In genomic region chr11:113638378-113638777, GRCh38 we compare ENCODE assay signal across 34 cellular contexts.
"Had no signal": no experiment of that assay in that cellular context is flagged by ENCODE, and none has a peak within 500 bp of the region (broad histone marks: within the 10 kb centered on the region; RNA-seq: fewer than 3 reads in every experiment).

No MANE protein-coding gene starts in this region.

- H3K27ac Mint-ChIP-seq: activated CD4-positive, alpha-beta memory T cell treated with anti-CD3 and anti-CD28 coated beads for 36 hours; activated CD4-positive, alpha-beta T cell treated with anti-CD3 and anti-CD28 coated beads for 36 hours; activated CD4-positive, alpha-beta T cell treated with anti-CD3 and anti-CD28 coated beads, Interleukin-2, amount 10 ng/mL, durations not matched to agents 24 days and 14 days; activated CD8-positive, alpha-beta memory T cell treated with anti-CD3 and anti-CD28 coated beads, Interleukin-2, amount 10 ng/mL, durations not matched to agents 7 days and 5 days; activated CD8-positive, alpha-beta T cell treated with anti-CD3 and anti-CD28 coated beads, Interleukin-2, amount 10 ng/mL, durations not matched to agents 7 days and 5 days; activated naive CD4-positive, alpha-beta T cell treated with anti-CD3 and anti-CD28 coated beads for 36 hours; activated naive CD4-positive, alpha-beta T cell treated with anti-CD3 and anti-CD28 coated beads, Interleukin-2, amount 50 U/mL, for 24 hours; activated naive CD8-positive, alpha-beta T cell treated with anti-CD3 and anti-CD28 coated beads for 36 hours; activated naive CD8-positive, alpha-beta T cell treated with anti-CD3 and anti-CD28 coated beads, Interleukin-2, amount 50 U/mL, for 24 hours; activated T-helper 1 cell treated with anti-CD3 and anti-CD28 coated beads, Interleukin-12 subunit alpha, Interleukin-12 subunit beta, Interleukin-2, Interleukin-4 antibody, amounts not matched to agents 30 ng/mL and 10 ng/mL and 1 ng/mL, durations not matched to agents 14 hours and 24 hours and 36 hours; activated T-helper 2 cell treated with anti-CD3 and anti-CD28 coated beads, Interferon-gamma antibody, Interleukin-2, Interleukin-4, amounts not matched to agents 10 μg/mL and 5 μg/mL and 100 μg/mL, durations not matched to agents 14 hours and 24 hours and 36 hours; T-helper 2 cell treated with Interferon-gamma antibody and Interleukin-4, amounts not matched to agents 5 μg/mL and 100 μg/mL, for 36 hours had no signal

- H3K9me3 Mint-ChIP-seq: activated CD4-positive, alpha-beta memory T cell treated with anti-CD3 and anti-CD28 coated beads for 36 hours; activated naive CD4-positive, alpha-beta T cell treated with anti-CD3 and anti-CD28 coated beads, Interleukin-2, amount 50 U/mL, for 24 hours; activated T-helper 1 cell treated with anti-CD3 and anti-CD28 coated beads, Interleukin-12 subunit alpha, Interleukin-12 subunit beta, Interleukin-2, Interleukin-4 antibody, amounts not matched to agents 30 ng/mL and 10 ng/mL and 1 ng/mL, durations not matched to agents 14 hours and 24 hours and 36 hours; activated T-helper 2 cell treated with anti-CD3 and anti-CD28 coated beads, Interferon-gamma antibody, Interleukin-2, Interleukin-4, amounts not matched to agents 10 μg/mL and 5 μg/mL and 100 μg/mL, durations not matched to agents 14 hours and 24 hours and 36 hours; T-helper 2 cell treated with Interferon-gamma antibody and Interleukin-4, amounts not matched to agents 5 μg/mL and 100 μg/mL, for 36 hours had no signal

- H3K36me3 ChIP-seq: adrenal gland, breast epithelium, cardiac muscle cell, colonic mucosa, esophagus squamous epithelium, gastroesophageal sphincter, WERI-Rb-1 had no signal

- ATAC-seq: activated CD4-positive, alpha-beta T cell treated with anti-CD3 and anti-CD28 coated beads for 36 hours; activated CD8-positive, alpha-beta memory T cell treated with anti-CD3 and anti-CD28 coated beads, Interleukin-2, amount 10 ng/mL, durations not matched to agents 7 days and 5 days; activated CD8-positive, alpha-beta T cell treated with anti-CD3 and anti-CD28 coated beads, Interleukin-2, amount 10 ng/mL, durations not matched to agents 7 days and 5 days; activated naive CD8-positive, alpha-beta T cell treated with anti-CD3 and anti-CD28 coated beads, Interleukin-2, amount 50 U/mL, for 24 hours; gastroesophageal sphincter had no signal

- DNase-seq: activated CD4-positive, alpha-beta memory T cell treated with anti-CD3 and anti-CD28 coated beads for 36 hours; activated CD4-positive, alpha-beta T cell treated with anti-CD3 and anti-CD28 coated beads for 36 hours; activated CD4-positive, alpha-beta T cell treated with anti-CD3 and anti-CD28 coated beads, Interleukin-2, amount 10 ng/mL, durations not matched to agents 24 days and 14 days; activated CD4-positive, CD25-positive, alpha-beta regulatory T cell; activated CD4-positive, CD25-positive, alpha-beta regulatory T cell treated with anti-CD3 and anti-CD28 coated beads, Interleukin-2, amount 50 U/mL, for 72 hours; activated CD8-positive, alpha-beta memory T cell treated with anti-CD3 and anti-CD28 coated beads, Interleukin-2, amount 10 ng/mL, durations not matched to agents 7 days and 5 days; activated CD8-positive, alpha-beta memory T cell treated with anti-CD3 and anti-CD28 coated beads, Interleukin-2, amount 50 U/mL, for 4 hours; activated CD8-positive, alpha-beta T cell treated with anti-CD3 and anti-CD28 coated beads, Interleukin-2, amount 10 ng/mL, durations not matched to agents 7 days and 5 days; activated effector memory CD4-positive, alpha-beta T cell treated with anti-CD3 and anti-CD28 coated beads, Interleukin-2, amount 50 U/mL, for 16 hours; activated naive CD4-positive, alpha-beta T cell treated with anti-CD3 and anti-CD28 coated beads for 36 hours; activated naive CD8-positive, alpha-beta T cell treated with anti-CD3 and anti-CD28 coated beads for 36 hours; activated naive CD8-positive, alpha-beta T cell treated with anti-CD3 and anti-CD28 coated beads, Interleukin-2, amount 50 U/mL, for 24 hours; activated T-cell treated with anti-CD3 and anti-CD28 coated beads, Interleukin-2, amount 50 U/mL, for 1 hour; activated T-cell treated with anti-CD3 and anti-CD28 coated beads, Interleukin-2, amount 50 U/mL, for 48 hours; adrenal gland; amygdala; aorta; central memory CD4-positive, alpha-beta T cell; cerebellar nuclear complex; colonic mucosa; effector CD8-positive, alpha-beta T cell; esophagus squamous epithelium; foreskin melanocyte; hypothalamus; T1000; WERI-Rb-1 had no signal

- H3K27me3 Mint-ChIP-seq: brain had no signal

- H3K4me3 ChIP-seq: adrenal gland, breast epithelium, cardiac muscle cell, colonic mucosa, esophagus squamous epithelium, gastroesophageal sphincter had no signal

- H3K4me1 Mint-ChIP-seq: activated CD4-positive, alpha-beta T cell treated with anti-CD3 and anti-CD28 coated beads for 36 hours; activated CD4-positive, alpha-beta T cell treated with anti-CD3 and anti-CD28 coated beads, Interleukin-2, amount 10 ng/mL, durations not matched to agents 24 days and 14 days; activated naive CD4-positive, alpha-beta T cell treated with anti-CD3 and anti-CD28 coated beads, Interleukin-2, amount 50 U/mL, for 24 hours; activated naive CD8-positive, alpha-beta T cell treated with anti-CD3 and anti-CD28 coated beads for 36 hours; activated naive CD8-positive, alpha-beta T cell treated with anti-CD3 and anti-CD28 coated beads, Interleukin-2, amount 50 U/mL, for 24 hours had no signal

- H3K27me3 ChIP-seq: adrenal gland, breast epithelium, cardiac muscle cell, colonic mucosa, esophagus squamous epithelium, gastroesophageal sphincter had no signal

- H3K4me3 Mint-ChIP-seq: activated CD4-positive, alpha-beta memory T cell treated with anti-CD3 and anti-CD28 coated beads for 36 hours; activated CD4-positive, alpha-beta T cell treated with anti-CD3 and anti-CD28 coated beads for 36 hours; activated CD4-positive, alpha-beta T cell treated with anti-CD3 and anti-CD28 coated beads, Interleukin-2, amount 10 ng/mL, durations not matched to agents 24 days and 14 days; activated CD8-positive, alpha-beta memory T cell treated with anti-CD3 and anti-CD28 coated beads, Interleukin-2, amount 10 ng/mL, durations not matched to agents 7 days and 5 days; activated CD8-positive, alpha-beta T cell treated with anti-CD3 and anti-CD28 coated beads, Interleukin-2, amount 10 ng/mL, durations not matched to agents 7 days and 5 days; activated naive CD4-positive, alpha-beta T cell treated with anti-CD3 and anti-CD28 coated beads for 36 hours; activated naive CD4-positive, alpha-beta T cell treated with anti-CD3 and anti-CD28 coated beads, Interleukin-2, amount 50 U/mL, for 24 hours; activated naive CD8-positive, alpha-beta T cell treated with anti-CD3 and anti-CD28 coated beads for 36 hours; activated naive CD8-positive, alpha-beta T cell treated with anti-CD3 and anti-CD28 coated beads, Interleukin-2, amount 50 U/mL, for 24 hours; activated T-helper 1 cell treated with anti-CD3 and anti-CD28 coated beads, Interleukin-12 subunit alpha, Interleukin-12 subunit beta, Interleukin-2, Interleukin-4 antibody, amounts not matched to agents 30 ng/mL and 10 ng/mL and 1 ng/mL, durations not matched to agents 14 hours and 24 hours and 36 hours; brain; T-helper 2 cell treated with Interferon-gamma antibody and Interleukin-4, amounts not matched to agents 5 μg/mL and 100 μg/mL, for 36 hours had no signal

- H3K36me3 Mint-ChIP-seq: activated CD4-positive, alpha-beta memory T cell treated with anti-CD3 and anti-CD28 coated beads for 36 hours; activated naive CD4-positive, alpha-beta T cell treated with anti-CD3 and anti-CD28 coated beads, Interleukin-2, amount 50 U/mL, for 24 hours; activated naive CD8-positive, alpha-beta T cell treated with anti-CD3 and anti-CD28 coated beads for 36 hours; brain had no signal
